1 cellular context compared by ENCODE assay signal in the genomic region with DNA sequence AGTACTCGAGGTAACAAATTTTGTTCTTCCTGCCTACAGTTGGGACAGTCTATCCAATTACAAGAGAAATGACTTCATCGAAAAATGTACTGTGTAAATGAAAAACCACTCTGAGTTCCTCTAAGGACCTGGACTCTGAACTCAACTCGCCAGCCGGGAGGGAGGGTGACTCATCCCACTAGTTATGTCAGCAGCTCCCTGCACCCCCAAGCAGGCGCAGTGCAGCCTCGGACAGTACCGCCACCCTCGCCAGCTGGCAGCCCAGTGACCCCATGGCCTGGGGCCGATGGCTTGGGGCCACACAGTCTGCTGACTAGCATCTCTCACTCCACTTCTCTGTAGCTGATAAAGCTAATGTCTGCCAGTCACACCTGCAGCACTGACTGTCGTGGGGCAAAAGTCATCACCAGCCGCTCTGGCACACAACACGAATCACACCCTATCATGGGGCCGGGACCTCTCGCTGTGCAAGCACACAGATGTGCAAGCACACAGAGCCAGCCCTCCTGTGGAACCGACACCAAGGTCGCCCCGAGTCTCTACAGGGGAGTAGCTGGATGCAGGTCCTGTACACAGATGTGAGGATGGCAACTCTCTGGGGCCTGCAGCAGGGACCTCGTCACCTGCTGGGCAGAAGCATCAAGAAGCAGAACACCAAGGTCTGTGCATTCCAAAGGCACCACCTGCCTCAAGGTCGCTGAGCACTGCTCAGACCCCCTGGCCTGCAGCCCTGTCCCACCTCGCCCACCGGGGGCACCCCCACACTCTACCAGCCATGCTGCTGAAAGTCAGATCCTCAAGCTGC.
TF ChIP-seq lines count a peak whose summit lies in the region.

No MANE protein-coding gene starts in this region.

TF ChIP-seq in HEK293, 187 proteins besides CTCF, POLR2A, EP300 and RAD21 (continued from another document and continues in another):
- TF ChIP-seq, protein P1, sequence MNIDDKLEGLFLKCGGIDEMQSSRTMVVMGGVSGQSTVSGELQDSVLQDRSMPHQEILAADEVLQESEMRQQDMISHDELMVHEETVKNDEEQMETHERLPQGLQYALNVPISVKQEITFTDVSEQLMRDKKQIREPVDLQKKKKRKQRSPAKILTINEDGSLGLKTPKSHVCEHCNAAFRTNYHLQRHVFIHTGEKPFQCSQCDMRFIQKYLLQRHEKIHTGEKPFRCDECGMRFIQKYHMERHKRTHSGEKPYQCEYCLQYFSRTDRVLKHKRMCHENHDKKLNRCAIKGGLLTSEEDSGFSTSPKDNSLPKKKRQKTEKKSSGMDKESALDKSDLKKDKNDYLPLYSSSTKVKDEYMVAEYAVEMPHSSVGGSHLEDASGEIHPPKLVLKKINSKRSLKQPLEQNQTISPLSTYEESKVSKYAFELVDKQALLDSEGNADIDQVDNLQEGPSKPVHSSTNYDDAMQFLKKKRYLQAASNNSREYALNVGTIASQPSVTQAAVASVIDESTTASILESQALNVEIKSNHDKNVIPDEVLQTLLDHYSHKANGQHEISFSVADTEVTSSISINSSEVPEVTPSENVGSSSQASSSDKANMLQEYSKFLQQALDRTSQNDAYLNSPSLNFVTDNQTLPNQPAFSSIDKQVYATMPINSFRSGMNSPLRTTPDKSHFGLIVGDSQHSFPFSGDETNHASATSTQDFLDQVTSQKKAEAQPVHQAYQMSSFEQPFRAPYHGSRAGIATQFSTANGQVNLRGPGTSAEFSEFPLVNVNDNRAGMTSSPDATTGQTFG (tag by site-specific recombination; IDR thresholded peaks at IDR 0.05; ENCODE audit: borderline replicate concordance), result no peak
- TF ChIP-seq ZSCAN16 (tag by site-specific recombination; IDR thresholded peaks at IDR 0.05), result no peak
- TF ChIP-seq RBAK (tag by site-specific recombination; IDR thresholded peaks at IDR 0.05), result no peak
- TF ChIP-seq, protein P2, sequence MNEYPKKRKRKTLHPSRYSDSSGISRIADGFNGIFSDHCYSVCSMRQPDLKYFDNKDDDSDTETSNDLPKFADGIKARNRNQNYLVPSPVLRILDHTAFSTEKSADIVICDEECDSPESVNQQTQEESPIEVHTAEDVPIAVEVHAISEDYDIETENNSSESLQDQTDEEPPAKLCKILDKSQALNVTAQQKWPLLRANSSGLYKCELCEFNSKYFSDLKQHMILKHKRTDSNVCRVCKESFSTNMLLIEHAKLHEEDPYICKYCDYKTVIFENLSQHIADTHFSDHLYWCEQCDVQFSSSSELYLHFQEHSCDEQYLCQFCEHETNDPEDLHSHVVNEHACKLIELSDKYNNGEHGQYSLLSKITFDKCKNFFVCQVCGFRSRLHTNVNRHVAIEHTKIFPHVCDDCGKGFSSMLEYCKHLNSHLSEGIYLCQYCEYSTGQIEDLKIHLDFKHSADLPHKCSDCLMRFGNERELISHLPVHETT (tag by site-specific recombination; IDR thresholded peaks at IDR 0.05), result peak; percentile 14; the same call in 1 of the 2 replicates
- TF ChIP-seq HOXC10 (CRISPR knock-in tag; IDR thresholded peaks at IDR 0.05), result no peak
- TF ChIP-seq, protein P3, sequence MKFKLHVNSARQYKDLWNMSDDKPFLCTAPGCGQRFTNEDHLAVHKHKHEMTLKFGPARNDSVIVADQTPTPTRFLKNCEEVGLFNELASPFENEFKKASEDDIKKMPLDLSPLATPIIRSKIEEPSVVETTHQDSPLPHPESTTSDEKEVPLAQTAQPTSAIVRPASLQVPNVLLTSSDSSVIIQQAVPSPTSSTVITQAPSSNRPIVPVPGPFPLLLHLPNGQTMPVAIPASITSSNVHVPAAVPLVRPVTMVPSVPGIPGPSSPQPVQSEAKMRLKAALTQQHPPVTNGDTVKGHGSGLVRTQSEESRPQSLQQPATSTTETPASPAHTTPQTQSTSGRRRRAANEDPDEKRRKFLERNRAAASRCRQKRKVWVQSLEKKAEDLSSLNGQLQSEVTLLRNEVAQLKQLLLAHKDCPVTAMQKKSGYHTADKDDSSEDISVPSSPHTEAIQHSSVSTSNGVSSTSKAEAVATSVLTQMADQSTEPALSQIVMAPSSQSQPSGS (tag by site-specific recombination; IDR thresholded peaks at IDR 0.05; ENCODE audit: low read depth), result peak; percentile 75
- no peak for TF ChIP-seq ZNF664 (tag by site-specific recombination; IDR thresholded peaks at IDR 0.05)
- TF ChIP-seq ZNF146 (tag by site-specific recombination; IDR thresholded peaks at IDR 0.05), result no peak; the same call in 1 of the 2 replicates
- TF ChIP-seq ZNF560 (tag by site-specific recombination; IDR thresholded peaks at IDR 0.05; ENCODE audit: borderline replicate concordance), result no peak
- TF ChIP-seq ZNF837 (tag by site-specific recombination; IDR thresholded peaks at IDR 0.05), result no peak
- 0 out of 2 replicates have a peak, but pooled peaks have one; percentile 13 for TF ChIP-seq TRIM28 (IDR thresholded peaks at IDR 0.05; ENCODE audit: borderline replicate concordance, low read length)
- no peak for TF ChIP-seq ZNF514 (tag by site-specific recombination; IDR thresholded peaks at IDR 0.05)
- TF ChIP-seq, protein P4, sequence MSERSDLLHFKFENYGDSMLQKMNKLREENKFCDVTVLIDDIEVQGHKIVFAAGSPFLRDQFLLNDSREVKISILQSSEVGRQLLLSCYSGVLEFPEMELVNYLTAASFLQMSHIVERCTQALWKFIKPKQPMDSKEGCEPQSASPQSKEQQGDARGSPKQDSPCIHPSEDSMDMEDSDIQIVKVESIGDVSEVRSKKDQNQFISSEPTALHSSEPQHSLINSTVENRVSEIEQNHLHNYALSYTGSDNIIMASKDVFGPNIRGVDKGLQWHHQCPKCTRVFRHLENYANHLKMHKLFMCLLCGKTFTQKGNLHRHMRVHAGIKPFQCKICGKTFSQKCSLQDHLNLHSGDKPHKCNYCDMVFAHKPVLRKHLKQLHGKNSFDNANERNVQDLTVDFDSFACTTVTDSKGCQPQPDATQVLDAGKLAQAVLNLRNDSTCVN (tag by site-specific recombination; optimal IDR thresholded peaks at IDR 0.05), result no peak
- TF ChIP-seq ZSCAN23 (tag by site-specific recombination; IDR thresholded peaks at IDR 0.05), result no peak
- TF ChIP-seq ZNF184 (tag by site-specific recombination; IDR thresholded peaks at IDR 0.05), result peak; percentile 78; the same call in 1 of the 2 replicates
- TF ChIP-seq, protein P5, sequence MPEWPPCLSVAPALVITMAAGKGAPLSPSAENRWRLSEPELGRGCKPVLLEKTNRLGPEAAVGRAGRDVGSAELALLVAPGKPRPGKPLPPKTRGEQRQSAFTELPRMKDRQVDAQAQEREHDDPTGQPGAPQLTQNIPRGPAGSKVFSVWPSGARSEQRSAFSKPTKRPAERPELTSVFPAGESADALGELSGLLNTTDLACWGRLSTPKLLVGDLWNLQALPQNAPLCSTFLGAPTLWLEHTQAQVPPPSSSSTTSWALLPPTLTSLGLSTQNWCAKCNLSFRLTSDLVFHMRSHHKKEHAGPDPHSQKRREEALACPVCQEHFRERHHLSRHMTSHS (tag by site-specific recombination; IDR thresholded peaks at IDR 0.05), result no peak
- TF ChIP-seq SALL2 (tag by site-specific recombination; IDR thresholded peaks at IDR 0.05; ENCODE audit: borderline replicate concordance), result no peak
- TF ChIP-seq OVOL3 (tag by site-specific recombination; IDR thresholded peaks at IDR 0.05), result no peak
- no peak for TF ChIP-seq ZNF510 (tag by site-specific recombination; IDR thresholded peaks at IDR 0.05; ENCODE audit: insufficient replicate concordance)
- TF ChIP-seq ZNF23 (tag by site-specific recombination; IDR thresholded peaks at IDR 0.05; ENCODE audit: borderline replicate concordance), result no peak
- no peak for TF ChIP-seq ZNF549 (tag by site-specific recombination; IDR thresholded peaks at IDR 0.05)
- TF ChIP-seq, protein P6, sequence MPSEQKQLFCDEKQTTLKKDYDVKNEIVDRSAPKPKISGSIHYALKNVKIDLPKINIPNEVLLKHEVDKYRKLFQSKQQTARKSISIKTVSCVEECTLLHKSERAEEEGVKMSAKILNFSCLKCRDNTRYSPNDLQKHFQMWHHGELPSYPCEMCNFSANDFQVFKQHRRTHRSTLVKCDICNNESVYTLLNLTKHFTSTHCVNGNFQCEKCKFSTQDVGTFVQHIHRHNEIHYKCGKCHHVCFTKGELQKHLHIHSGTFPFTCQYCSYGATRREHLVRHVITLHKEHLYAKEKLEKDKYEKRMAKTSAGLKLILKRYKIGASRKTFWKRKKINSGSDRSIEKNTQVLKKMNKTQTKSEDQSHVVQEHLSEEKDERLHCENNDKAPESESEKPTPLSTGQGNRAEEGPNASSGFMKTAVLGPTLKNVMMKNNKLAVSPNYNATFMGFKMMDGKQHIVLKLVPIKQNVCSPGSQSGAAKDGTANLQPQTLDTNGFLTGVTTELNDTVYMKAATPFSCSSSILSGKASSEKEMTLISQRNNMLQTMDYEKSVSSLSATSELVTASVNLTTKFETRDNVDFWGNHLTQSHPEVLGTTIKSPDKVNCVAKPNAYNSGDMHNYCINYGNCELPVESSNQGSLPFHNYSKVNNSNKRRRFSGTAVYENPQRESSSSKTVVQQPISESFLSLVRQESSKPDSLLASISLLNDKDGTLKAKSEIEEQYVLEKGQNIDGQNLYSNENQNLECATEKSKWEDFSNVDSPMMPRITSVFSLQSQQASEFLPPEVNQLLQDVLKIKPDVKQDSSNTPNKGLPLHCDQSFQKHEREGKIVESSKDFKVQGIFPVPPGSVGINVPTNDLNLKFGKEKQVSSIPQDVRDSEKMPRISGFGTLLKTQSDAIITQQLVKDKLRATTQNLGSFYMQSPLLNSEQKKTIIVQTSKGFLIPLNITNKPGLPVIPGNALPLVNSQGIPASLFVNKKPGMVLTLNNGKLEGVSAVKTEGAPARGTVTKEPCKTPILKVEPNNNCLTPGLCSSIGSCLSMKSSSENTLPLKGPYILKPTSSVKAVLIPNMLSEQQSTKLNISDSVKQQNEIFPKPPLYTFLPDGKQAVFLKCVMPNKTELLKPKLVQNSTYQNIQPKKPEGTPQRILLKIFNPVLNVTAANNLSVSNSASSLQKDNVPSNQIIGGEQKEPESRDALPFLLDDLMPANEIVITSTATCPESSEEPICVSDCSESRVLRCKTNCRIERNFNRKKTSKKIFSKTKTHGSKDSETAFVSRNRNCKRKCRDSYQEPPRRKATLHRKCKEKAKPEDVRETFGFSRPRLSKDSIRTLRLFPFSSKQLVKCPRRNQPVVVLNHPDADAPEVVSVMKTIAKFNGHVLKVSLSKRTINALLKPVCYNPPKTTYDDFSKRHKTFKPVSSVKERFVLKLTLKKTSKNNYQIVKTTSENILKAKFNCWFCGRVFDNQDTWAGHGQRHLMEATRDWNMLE (tag by site-specific recombination; conservative IDR thresholded peaks at IDR 0.05; ENCODE audit: low read depth), result no peak
- TF ChIP-seq ZNF202 (tag by site-specific recombination; IDR thresholded peaks at IDR 0.05; ENCODE audit: borderline replicate concordance), result no peak
- TF ChIP-seq, protein P7, sequence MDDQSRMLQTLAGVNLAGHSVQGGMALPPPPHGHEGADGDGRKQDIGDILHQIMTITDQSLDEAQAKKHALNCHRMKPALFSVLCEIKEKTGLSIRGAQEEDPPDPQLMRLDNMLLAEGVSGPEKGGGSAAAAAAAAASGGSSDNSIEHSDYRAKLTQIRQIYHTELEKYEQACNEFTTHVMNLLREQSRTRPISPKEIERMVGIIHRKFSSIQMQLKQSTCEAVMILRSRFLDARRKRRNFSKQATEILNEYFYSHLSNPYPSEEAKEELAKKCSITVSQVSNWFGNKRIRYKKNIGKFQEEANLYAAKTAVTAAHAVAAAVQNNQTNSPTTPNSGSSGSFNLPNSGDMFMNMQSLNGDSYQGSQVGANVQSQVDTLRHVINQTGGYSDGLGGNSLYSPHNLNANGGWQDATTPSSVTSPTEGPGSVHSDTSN (CRISPR knock-in tag; IDR thresholded peaks at IDR 0.05), result no peak
- TF ChIP-seq ZNF830 (tag by site-specific recombination; IDR thresholded peaks at IDR 0.05; ENCODE audit: low read depth), result no peak
- TF ChIP-seq, protein P8, sequence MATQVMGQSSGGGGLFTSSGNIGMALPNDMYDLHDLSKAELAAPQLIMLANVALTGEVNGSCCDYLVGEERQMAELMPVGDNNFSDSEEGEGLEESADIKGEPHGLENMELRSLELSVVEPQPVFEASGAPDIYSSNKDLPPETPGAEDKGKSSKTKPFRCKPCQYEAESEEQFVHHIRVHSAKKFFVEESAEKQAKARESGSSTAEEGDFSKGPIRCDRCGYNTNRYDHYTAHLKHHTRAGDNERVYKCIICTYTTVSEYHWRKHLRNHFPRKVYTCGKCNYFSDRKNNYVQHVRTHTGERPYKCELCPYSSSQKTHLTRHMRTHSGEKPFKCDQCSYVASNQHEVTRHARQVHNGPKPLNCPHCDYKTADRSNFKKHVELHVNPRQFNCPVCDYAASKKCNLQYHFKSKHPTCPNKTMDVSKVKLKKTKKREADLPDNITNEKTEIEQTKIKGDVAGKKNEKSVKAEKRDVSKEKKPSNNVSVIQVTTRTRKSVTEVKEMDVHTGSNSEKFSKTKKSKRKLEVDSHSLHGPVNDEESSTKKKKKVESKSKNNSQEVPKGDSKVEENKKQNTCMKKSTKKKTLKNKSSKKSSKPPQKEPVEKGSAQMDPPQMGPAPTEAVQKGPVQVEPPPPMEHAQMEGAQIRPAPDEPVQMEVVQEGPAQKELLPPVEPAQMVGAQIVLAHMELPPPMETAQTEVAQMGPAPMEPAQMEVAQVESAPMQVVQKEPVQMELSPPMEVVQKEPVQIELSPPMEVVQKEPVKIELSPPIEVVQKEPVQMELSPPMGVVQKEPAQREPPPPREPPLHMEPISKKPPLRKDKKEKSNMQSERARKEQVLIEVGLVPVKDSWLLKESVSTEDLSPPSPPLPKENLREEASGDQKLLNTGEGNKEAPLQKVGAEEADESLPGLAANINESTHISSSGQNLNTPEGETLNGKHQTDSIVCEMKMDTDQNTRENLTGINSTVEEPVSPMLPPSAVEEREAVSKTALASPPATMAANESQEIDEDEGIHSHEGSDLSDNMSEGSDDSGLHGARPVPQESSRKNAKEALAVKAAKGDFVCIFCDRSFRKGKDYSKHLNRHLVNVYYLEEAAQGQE (tag by site-specific recombination; IDR thresholded peaks at IDR 0.05), result no peak
- peak; percentile 82 for TF ChIP-seq BCL11A (tag by site-specific recombination; IDR thresholded peaks at IDR 0.05; ENCODE audit: low read depth)
- TF ChIP-seq, protein P9, sequence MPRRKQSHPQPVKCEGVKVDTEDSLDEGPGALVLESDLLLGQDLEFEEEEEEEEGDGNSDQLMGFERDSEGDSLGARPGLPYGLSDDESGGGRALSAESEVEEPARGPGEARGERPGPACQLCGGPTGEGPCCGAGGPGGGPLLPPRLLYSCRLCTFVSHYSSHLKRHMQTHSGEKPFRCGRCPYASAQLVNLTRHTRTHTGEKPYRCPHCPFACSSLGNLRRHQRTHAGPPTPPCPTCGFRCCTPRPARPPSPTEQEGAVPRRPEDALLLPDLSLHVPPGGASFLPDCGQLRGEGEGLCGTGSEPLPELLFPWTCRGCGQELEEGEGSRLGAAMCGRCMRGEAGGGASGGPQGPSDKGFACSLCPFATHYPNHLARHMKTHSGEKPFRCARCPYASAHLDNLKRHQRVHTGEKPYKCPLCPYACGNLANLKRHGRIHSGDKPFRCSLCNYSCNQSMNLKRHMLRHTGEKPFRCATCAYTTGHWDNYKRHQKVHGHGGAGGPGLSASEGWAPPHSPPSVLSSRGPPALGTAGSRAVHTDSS (tag by site-specific recombination; IDR thresholded peaks at IDR 0.05), result no peak
- TF ChIP-seq ZNF132 (tag by site-specific recombination; IDR thresholded peaks at IDR 0.05; ENCODE audit: borderline replicate concordance), result no peak
- 0 out of 2 replicates have a peak, but pooled peaks have one; percentile 9 for TF ChIP-seq KLF1 (tag by site-specific recombination; IDR thresholded peaks at IDR 0.05)
- TF ChIP-seq, protein P10, sequence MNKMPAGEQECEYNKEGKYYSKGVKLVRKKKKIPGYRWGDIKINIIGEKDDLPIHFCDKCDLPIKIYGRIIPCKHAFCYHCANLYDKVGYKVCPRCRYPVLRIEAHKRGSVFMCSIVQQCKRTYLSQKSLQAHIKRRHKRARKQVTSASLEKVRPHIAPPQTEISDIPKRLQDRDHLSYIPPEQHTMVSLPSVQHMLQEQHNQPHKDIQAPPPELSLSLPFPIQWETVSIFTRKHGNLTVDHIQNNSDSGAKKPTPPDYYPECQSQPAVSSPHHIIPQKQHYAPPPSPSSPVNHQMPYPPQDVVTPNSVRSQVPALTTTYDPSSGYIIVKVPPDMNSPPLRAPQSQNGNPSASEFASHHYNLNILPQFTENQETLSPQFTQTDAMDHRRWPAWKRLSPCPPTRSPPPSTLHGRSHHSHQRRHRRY (tag by site-specific recombination; IDR thresholded peaks at IDR 0.05), result no peak
- TF ChIP-seq ZNF19 (tag by site-specific recombination; IDR thresholded peaks at IDR 0.05; ENCODE audit: low read depth), result no peak
